ENCODE assay signal across 8 cellular contexts in the genomic region with DNA sequence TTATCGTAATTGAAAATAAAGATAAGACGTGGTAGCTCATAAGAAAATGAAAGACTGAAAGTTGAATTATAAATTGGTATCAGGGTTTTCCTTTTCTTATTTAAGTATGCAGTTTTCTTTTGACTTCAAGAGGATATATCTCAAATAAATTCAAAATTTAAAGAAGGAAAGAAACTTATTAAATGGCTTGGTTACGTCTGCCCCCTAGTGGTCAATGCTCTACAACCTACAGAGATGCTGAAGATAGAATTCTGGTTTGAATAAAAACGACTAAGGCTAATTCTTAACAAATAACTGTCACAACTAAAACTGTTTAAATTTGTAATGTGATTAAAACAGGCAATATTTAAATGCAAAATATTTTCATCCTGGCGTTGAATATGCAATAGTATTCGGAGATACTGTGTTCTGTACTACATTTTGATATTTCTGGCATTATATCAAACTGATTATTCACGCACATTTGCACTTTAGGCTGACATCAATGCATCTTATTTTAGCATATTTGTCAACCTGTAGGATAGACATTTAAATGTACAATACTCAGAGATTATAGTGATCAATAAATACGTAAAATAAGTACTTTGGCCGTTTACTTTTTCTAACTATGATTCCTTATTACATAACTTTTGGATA. TPM values are rescaled to one million over a fixed set of nuclear protein-coding genes. Genes with fewer than 3 reads are reported as not detected.
DNase-seq lines count a peak whose midpoint lies in the region; ATAC-seq and TF ChIP-seq lines count a peak whose summit lies in the region.

No MANE protein-coding gene starts in this region.

- no peaks in the 10 kb centered on the region for H3K36me3 Mint-ChIP-seq in activated T-helper 17 cell treated with anti-CD3 and anti-CD28 coated beads, Interleukin-2, amount 50 U/mL, for 72 hours (ENCODE audit: low read depth)
- no peaks in the 10 kb centered on the region for H3K36me3 Mint-ChIP-seq in stimulated activated memory B cell treated with anti-CD40 and anti-IgM and Interleukin-4, amounts not matched to agents 10 μg/mL and 1 μg/mL and 100 μg/mL, for 72 hours

- H3K36me3 ChIP-seq in gastroesophageal sphincter (no peaks in the 10 kb centered on the region), psoas muscle (ENCODE audit: insufficient read depth in 1 of 2, low read depth in 1 of 2) (no peaks in the 10 kb centered on the region)

- H3K27me3 ChIP-seq in gastroesophageal sphincter (no peaks in the 10 kb centered on the region), psoas muscle (ENCODE audit: insufficient read depth in 3 of 3, low read length in 2 of 3) (no peaks in the 10 kb centered on the region)

- H3K27ac Mint-ChIP-seq in activated T-helper 17 cell treated with anti-CD3 and anti-CD28 coated beads, Interleukin-2, amount 50 U/mL, for 72 hours, result no peak overlapping the region
- H3K27ac Mint-ChIP-seq in stimulated activated memory B cell treated with anti-CD40 and anti-IgM and Interleukin-4, amounts not matched to agents 10 μg/mL and 1 μg/mL and 100 μg/mL, for 72 hours, result no peak overlapping the region

- H3K9me3 ChIP-seq in gastroesophageal sphincter (no peaks in the 10 kb centered on the region), psoas muscle (no peaks in the 10 kb centered on the region)

- H3K4me1 Mint-ChIP-seq in activated T-helper 17 cell treated with anti-CD3 and anti-CD28 coated beads, Interleukin-2, amount 50 U/mL, for 72 hours, result no peaks in the 10 kb centered on the region
- no peaks in the 10 kb centered on the region for H3K4me1 Mint-ChIP-seq in stimulated activated memory B cell treated with anti-CD40 and anti-IgM and Interleukin-4, amounts not matched to agents 10 μg/mL and 1 μg/mL and 100 μg/mL, for 72 hours

- H3K4me3 Mint-ChIP-seq in activated T-helper 17 cell treated with anti-CD3 and anti-CD28 coated beads, Interleukin-2, amount 50 U/mL, for 72 hours, result no peak overlapping the region
- H3K4me3 Mint-ChIP-seq in stimulated activated memory B cell treated with anti-CD40 and anti-IgM and Interleukin-4, amounts not matched to agents 10 μg/mL and 1 μg/mL and 100 μg/mL, for 72 hours, result no peak overlapping the region

- no peaks in the 10 kb centered on the region for H3K27me3 Mint-ChIP-seq in activated T-helper 17 cell treated with anti-CD3 and anti-CD28 coated beads, Interleukin-2, amount 50 U/mL, for 72 hours
- H3K27me3 Mint-ChIP-seq in stimulated activated memory B cell treated with anti-CD40 and anti-IgM and Interleukin-4, amounts not matched to agents 10 μg/mL and 1 μg/mL and 100 μg/mL, for 72 hours, result no peaks in the 10 kb centered on the region

- DNase-seq in DMS 273 treated with DMSO at 0.1 percent for 48 hours (lab: John Stamatoyannopoulos, UW) (peak; percentile 27), HCEC 1CT (peak; percentile 59), NCI-H748 (lab: John Stamatoyannopoulos, UW; ENCODE audit: unreplicated experiment) (peak; percentile 36), psoas muscle (no peak)

- peak; percentile 45 for ATAC-seq in activated T-helper 17 cell treated with anti-CD3 and anti-CD28 coated beads, Interleukin-2, amount 50 U/mL, for 72 hours (replicated peaks)
- ATAC-seq in gastroesophageal sphincter, result no peak
- ATAC-seq in psoas muscle, result peak in 2 of 4 donors; percentile 51 to 73
- no peak for ATAC-seq in stimulated activated memory B cell treated with anti-CD40 and anti-IgM and Interleukin-4, amounts not matched to agents 10 μg/mL and 1 μg/mL and 100 μg/mL, for 72 hours
- no peak for ATAC-seq in HG03175 (IDR thresholded peaks at IDR 0.05; ENCODE audit: unreplicated experiment)

- WGBS in gastroesophageal sphincter (ENCODE audit: low coverage in 1 of 2), 2 donors, result 38 to 45% methylated on average over 9 of the region's 9 CpGs
- 37 to 44% (median 40%) methylated on average over 9 of the region's 9 CpGs for WGBS in psoas muscle, 3 donors

- intact Hi-C loops in psoas muscle (cut with DNase I), result loop anchor here (1.0 to 5.0 kb wide), 2 partner anchors 59 to 529 kb away; no protein-coding TSS in a partner anchor

- no peak for TF ChIP-seq POLR2A in gastroesophageal sphincter (IDR thresholded peaks at IDR 0.05)

- H3K9me3 Mint-ChIP-seq in activated T-helper 17 cell treated with anti-CD3 and anti-CD28 coated beads, Interleukin-2, amount 50 U/mL, for 72 hours, result no peaks in the 10 kb centered on the region
- no peaks in the 10 kb centered on the region for H3K9me3 Mint-ChIP-seq in stimulated activated memory B cell treated with anti-CD40 and anti-IgM and Interleukin-4, amounts not matched to agents 10 μg/mL and 1 μg/mL and 100 μg/mL, for 72 hours

- no peak overlapping the region for H3K27ac ChIP-seq in gastroesophageal sphincter
- no peak overlapping the region for H3K27ac ChIP-seq in psoas muscle

- TF ChIP-seq CTCF in gastroesophageal sphincter (IDR thresholded peaks at IDR 0.05) (peak; percentile 80 to 93 (median 85)), psoas muscle (IDR thresholded peaks at IDR 0.05) (peak; percentile 89)

- H3K4me1 ChIP-seq in gastroesophageal sphincter (peaks cover 0 to 10% (median 0%) of the 10 kb centered on the region in 3 donors), psoas muscle (no peaks in the 10 kb centered on the region)

- H3K4me3 ChIP-seq in gastroesophageal sphincter (no peak overlapping the region), psoas muscle (no peak overlapping the region)

- no peak for TF ChIP-seq EP300 in gastroesophageal sphincter (IDR thresholded peaks at IDR 0.05)

RNA-seq across cellular contexts. Expression of a gene that starts 26.8 kb away (rescaled TPM):
- total RNA-seq in activated T-helper 17 cell treated with anti-CD3 and anti-CD28 coated beads, Interleukin-2, amount 50 U/mL, for 72 hours, result 10 to 100 TPM; 22.8 to 25.8 TPM
- total RNA-seq in gastroesophageal sphincter (10 to 100 TPM; 10.2 to 16.4 (median 11.4) TPM), psoas muscle (1 to 10 TPM; 3.3 to 6.8 (median 4.0) TPM)
- 1 to 10 TPM; 3.3 to 5.0 (median 4.3) TPM for polyA plus RNA-seq in psoas muscle

RNA-seq across cellular contexts. Expression of a gene that starts 56.2 kb away (rescaled TPM):
- 1 to 10 TPM; 3.4 to 4.1 TPM for total RNA-seq in activated T-helper 17 cell treated with anti-CD3 and anti-CD28 coated beads, Interleukin-2, amount 50 U/mL, for 72 hours
- 10 to 100 TPM in 2 of 4 donors, 1 to 10 TPM in 2; 4.2 to 24.1 (median 9.4) TPM for total RNA-seq in gastroesophageal sphincter
- total RNA-seq in psoas muscle, result 1 to 10 TPM; 2.5 to 5.6 (median 4.0) TPM
- polyA plus RNA-seq in psoas muscle, result 1 to 10 TPM in 2 of 3 donors, under 1 TPM in 1; 0.91 to 1.9 (median 1.6) TPM

Comparison
In these comparisons a context has a peak if more than half of its experiments do, and no peak if none do; other contexts are left out.
1. DNase-seq: peak in DMS 273 treated with DMSO at 0.1 percent for 48 hours (single experiment), HCEC 1CT (single experiment) and NCI-H748 (single experiment); none in psoas muscle (0 of 2).